18 cellular contexts compared by ENCODE assay signal in the genomic region with DNA sequence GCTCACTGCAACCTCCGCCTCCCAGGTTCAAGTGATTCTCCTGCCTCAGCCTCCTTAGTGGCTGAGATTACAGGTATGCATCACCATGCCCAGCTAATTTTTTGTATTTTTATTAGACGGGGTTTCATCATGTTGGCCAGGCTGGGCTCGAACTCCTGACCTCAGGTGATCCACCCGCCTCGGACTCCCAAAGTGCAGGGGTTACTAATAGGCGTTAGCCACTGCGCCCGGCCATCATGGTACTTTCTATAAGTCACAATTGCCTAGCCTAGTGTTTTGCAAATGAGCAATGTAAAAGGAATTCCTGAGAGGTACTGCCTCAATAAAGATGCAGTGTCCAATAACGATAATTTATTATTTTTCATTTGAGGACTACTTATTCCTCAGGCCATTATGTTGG. TPM values are rescaled to one million over a fixed set of nuclear protein-coding genes. Genes with fewer than 3 reads are reported as not detected.
DNase-seq lines count a peak whose midpoint lies in the region; ATAC-seq and TF ChIP-seq lines count a peak whose summit lies in the region.
"Had no signal": no experiment of that assay in that cellular context is flagged by ENCODE, and none has a peak within 500 bp of the region (broad histone marks: within the 10 kb centered on the region; RNA-seq: fewer than 3 reads in every experiment).

No MANE protein-coding gene starts in this region.

- intact Hi-C loops in activated CD4-positive, alpha-beta T cell treated with anti-CD3 and anti-CD28 coated beads for 36 hours (cut with DNase I, micrococcal nuclease), result no loop called here
- intact Hi-C loops in sigmoid colon (cut with DNase I), result no loop called here
- intact Hi-C loops in naive thymus-derived CD4-positive, alpha-beta T cell (cut with micrococcal nuclease), result no loop called here

- no peaks in the 10 kb centered on the region for H3K27me3 Mint-ChIP-seq in activated CD4-positive, alpha-beta T cell treated with anti-CD3 and anti-CD28 coated beads for 36 hours
- H3K27me3 Mint-ChIP-seq in activated CD4-positive, alpha-beta T cell treated with anti-CD3 and anti-CD28 coated beads, Interleukin-2, amount 10 ng/mL, durations not matched to agents 7 days and 5 days, result no peaks in the 10 kb centered on the region
- H3K27me3 Mint-ChIP-seq in WTC11 (ENCODE audit: low read depth), result no peaks in the 10 kb centered on the region
- H3K27me3 Mint-ChIP-seq in naive thymus-derived CD4-positive, alpha-beta T cell, result no peaks in the 10 kb centered on the region
- H3K27me3 Mint-ChIP-seq: IgD-negative memory B cell had no signal

- H3K9me3 ChIP-seq in RWPE2 (ENCODE audit: severe bottlenecking), result no peaks in the 10 kb centered on the region
- H3K9me3 ChIP-seq in sigmoid colon, result no peaks in the 10 kb centered on the region
- no peaks in the 10 kb centered on the region for H3K9me3 ChIP-seq in naive thymus-derived CD4-positive, alpha-beta T cell (ENCODE audit: control insufficient read depth in 2 of 3, low read length in 3 of 3)
- H3K9me3 ChIP-seq: BLaER1 treated with 17β-estradiol and CSF1 and Interleukin-3, amounts not matched to agents 10 nM and 100 nM; HAP-1 had no signal

- POLR2A ChIA-PET in activated CD4-positive, alpha-beta T cell treated with anti-CD3 and anti-CD28 coated beads for 36 hours (lab: Charles Lee), result interaction anchor here (0.6 kb wide), 1 partner anchor 13 kb away, joined by 10 read pairs; no protein-coding TSS in a partner anchor
- POLR2A ChIA-PET in activated CD4-positive, alpha-beta T cell treated with anti-CD3 and anti-CD28 coated beads, Interleukin-2, amount 10 ng/mL, durations not matched to agents 7 days and 5 days (lab: Charles Lee), result no interaction called here
- POLR2A ChIA-PET in WTC11 (lab: Charles Lee), result no interaction called here
- POLR2A ChIA-PET in naive thymus-derived CD4-positive, alpha-beta T cell (lab: Charles Lee), result interaction anchor here (0.7 to 1.2 kb wide), 2 partner anchors 13 to 23 kb away, joined by 3 read pairs; no protein-coding TSS in a partner anchor

- no peak overlapping the region for H3K4me3 Mint-ChIP-seq in activated CD4-positive, alpha-beta T cell treated with anti-CD3 and anti-CD28 coated beads for 36 hours
- H3K4me3 Mint-ChIP-seq in activated CD4-positive, alpha-beta T cell treated with anti-CD3 and anti-CD28 coated beads, Interleukin-2, amount 10 ng/mL, durations not matched to agents 7 days and 5 days, result no peak overlapping the region
- H3K4me3 Mint-ChIP-seq in WTC11, result no peak overlapping the region
- no peak overlapping the region for H3K4me3 Mint-ChIP-seq in naive thymus-derived CD4-positive, alpha-beta T cell
- H3K4me3 Mint-ChIP-seq: CD8-positive, alpha-beta T cell; IgD-negative memory B cell had no signal

- DNase-seq in activated CD4-positive, alpha-beta T cell treated with anti-CD3 and anti-CD28 coated beads for 36 hours, result no peak
- no peak for DNase-seq in activated CD4-positive, alpha-beta T cell treated with anti-CD3 and anti-CD28 coated beads, Interleukin-2, amount 10 ng/mL, durations not matched to agents 7 days and 5 days
- no peak for DNase-seq in RWPE2 (ENCODE audit: low spot score)
- peak; percentile 12 for DNase-seq in sigmoid colon
- DNase-seq in SK-N-DZ (ENCODE audit: low spot score), result no peak
- DNase-seq in WTC11 (ENCODE audit: low spot score), result no peak
- no peak for DNase-seq in naive thymus-derived CD4-positive, alpha-beta T cell
- DNase-seq: Calu3; CD8-positive, alpha-beta T cell; DND-41; EL; GM23248 had no signal

- TF ChIP-seq EP300 in sigmoid colon (IDR thresholded peaks at IDR 0.05), result no peak

- peaks cover 2% of the 10 kb centered on the region for H3K4me1 Mint-ChIP-seq in activated CD4-positive, alpha-beta T cell treated with anti-CD3 and anti-CD28 coated beads for 36 hours
- H3K4me1 Mint-ChIP-seq in activated CD4-positive, alpha-beta T cell treated with anti-CD3 and anti-CD28 coated beads, Interleukin-2, amount 10 ng/mL, durations not matched to agents 7 days and 5 days, result peaks cover 16% of the 10 kb centered on the region
- H3K4me1 Mint-ChIP-seq in WTC11, result no peaks in the 10 kb centered on the region
- peaks cover 5 to 32% (median 22%) of the 10 kb centered on the region in 7 donors for H3K4me1 Mint-ChIP-seq in naive thymus-derived CD4-positive, alpha-beta T cell

- TF ChIP-seq CTCF in RWPE2 (IDR thresholded peaks at IDR 0.05; ENCODE audit: poor library complexity, severe bottlenecking) (no peak), sigmoid colon (IDR thresholded peaks at IDR 0.05) (no peak), WTC11 (IDR thresholded peaks at IDR 0.05) (no peak)

- WGBS in sigmoid colon, 2 donors, result 97% methylated on average over 9 of the region's 9 CpGs

- H3K4me1 ChIP-seq in RWPE2 (ENCODE audit: insufficient read depth, poor library complexity, severe bottlenecking) (peaks cover 28% of the 10 kb centered on the region), sigmoid colon (no peaks in the 10 kb centered on the region)
- no peaks in the 10 kb centered on the region for H3K4me1 ChIP-seq in naive thymus-derived CD4-positive, alpha-beta T cell (ENCODE audit: control insufficient read depth in 2 of 2, insufficient read depth in 2 of 2, low read length in 2 of 2)
- H3K4me1 ChIP-seq: HAP-1 had no signal

- no peaks in the 10 kb centered on the region for H3K27me3 ChIP-seq in RWPE2 (ENCODE audit: insufficient read depth, poor library complexity, severe bottlenecking)
- no peaks in the 10 kb centered on the region for H3K27me3 ChIP-seq in sigmoid colon
- H3K27me3 ChIP-seq in naive thymus-derived CD4-positive, alpha-beta T cell (ENCODE audit: control insufficient read depth in 2 of 2, insufficient read depth in 2 of 2, low read length in 2 of 2), result no peaks in the 10 kb centered on the region
- H3K27me3 ChIP-seq: BLaER1 treated with 17β-estradiol and CSF1 and Interleukin-3, amounts not matched to agents 10 nM and 100 nM had no signal

- H3K27ac ChIP-seq in RWPE2 (ENCODE audit: poor library complexity, severe bottlenecking) (peak overlapping the region; percentile 54), sigmoid colon (no peak overlapping the region)
- no peak overlapping the region for H3K27ac ChIP-seq in naive thymus-derived CD4-positive, alpha-beta T cell (ENCODE audit: low read depth, low read length)
- H3K27ac ChIP-seq: 22Rv1; BLaER1 treated with 17β-estradiol and CSF1 and Interleukin-3, amounts not matched to agents 10 nM and 100 nM; GM23248 had no signal

- H3K36me3 ChIP-seq in RWPE2 (ENCODE audit: low read depth) (peaks cover 53% of the 10 kb centered on the region), sigmoid colon (peaks cover 16 to 65% (median 35%) of the 10 kb centered on the region in 4 donors)
- H3K36me3 ChIP-seq in naive thymus-derived CD4-positive, alpha-beta T cell (ENCODE audit: control insufficient read depth in 2 of 3, insufficient read depth in 3 of 3, low read length in 3 of 3), result peaks cover 14 to 71% (median 23%) of the 10 kb centered on the region in 3 experiments

- no peaks in the 10 kb centered on the region for H3K9me3 Mint-ChIP-seq in activated CD4-positive, alpha-beta T cell treated with anti-CD3 and anti-CD28 coated beads for 36 hours (ENCODE audit: low read depth)
- H3K9me3 Mint-ChIP-seq in activated CD4-positive, alpha-beta T cell treated with anti-CD3 and anti-CD28 coated beads, Interleukin-2, amount 10 ng/mL, durations not matched to agents 7 days and 5 days, result no peaks in the 10 kb centered on the region
- H3K9me3 Mint-ChIP-seq in WTC11, result no peaks in the 10 kb centered on the region
- H3K9me3 Mint-ChIP-seq in naive thymus-derived CD4-positive, alpha-beta T cell, result peaks cover 0 to 1% (median 0%) of the 10 kb centered on the region in 11 donors
- H3K9me3 Mint-ChIP-seq: CD8-positive, alpha-beta T cell; IgD-negative memory B cell had no signal

- CTCF ChIA-PET in activated CD4-positive, alpha-beta T cell treated with anti-CD3 and anti-CD28 coated beads for 36 hours (lab: Charles Lee), result interaction anchor here (0.6 to 2.2 kb wide), 3 partner anchors 13 to 418 kb away, joined by 3 to 8 read pairs (median 3); no protein-coding TSS in a partner anchor
- CTCF ChIA-PET in activated CD4-positive, alpha-beta T cell treated with anti-CD3 and anti-CD28 coated beads, Interleukin-2, amount 10 ng/mL, durations not matched to agents 7 days and 5 days (lab: Charles Lee), result interaction anchor here (2.9 kb wide), 1 partner anchor 13 kb away, joined by 11 read pairs; the partner anchor contains the start of gene PSMC3IP
- CTCF ChIA-PET in WTC11 (lab: Charles Lee), result interaction anchor here (0.6 to 1.0 kb wide), 2 partner anchors 10 to 13 kb away, joined by 3 to 7 read pairs; no protein-coding TSS in a partner anchor
- CTCF ChIA-PET in naive thymus-derived CD4-positive, alpha-beta T cell (lab: Charles Lee), result interaction anchor here (0.6 to 1.4 kb wide), 2 partner anchors 13 to 133 kb away, joined by 3 to 4 read pairs; no protein-coding TSS in a partner anchor

- TF ChIP-seq POLR2A in sigmoid colon (IDR thresholded peaks at IDR 0.05), result no peak

- H3K27ac Mint-ChIP-seq in activated CD4-positive, alpha-beta T cell treated with anti-CD3 and anti-CD28 coated beads for 36 hours, result peak overlapping the region; percentile 7
- no peak overlapping the region for H3K27ac Mint-ChIP-seq in activated CD4-positive, alpha-beta T cell treated with anti-CD3 and anti-CD28 coated beads, Interleukin-2, amount 10 ng/mL, durations not matched to agents 7 days and 5 days
- H3K27ac Mint-ChIP-seq in WTC11, result no peak overlapping the region
- no peak overlapping the region for H3K27ac Mint-ChIP-seq in naive thymus-derived CD4-positive, alpha-beta T cell
- H3K27ac Mint-ChIP-seq: CD8-positive, alpha-beta T cell had no signal

- H3K4me3 ChIP-seq in RWPE2 (ENCODE audit: severe bottlenecking) (no peak overlapping the region), sigmoid colon (no peak overlapping the region)
- no peak overlapping the region for H3K4me3 ChIP-seq in naive thymus-derived CD4-positive, alpha-beta T cell (ENCODE audit: low read length)
- H3K4me3 ChIP-seq: BLaER1 treated with 17β-estradiol and CSF1 and Interleukin-3, amounts not matched to agents 10 nM and 100 nM; GM12878; GM23248; HAP-1 had no signal

- peaks cover 31% of the 10 kb centered on the region for H3K36me3 Mint-ChIP-seq in activated CD4-positive, alpha-beta T cell treated with anti-CD3 and anti-CD28 coated beads for 36 hours (ENCODE audit: low read depth)
- peaks cover 34% of the 10 kb centered on the region for H3K36me3 Mint-ChIP-seq in activated CD4-positive, alpha-beta T cell treated with anti-CD3 and anti-CD28 coated beads, Interleukin-2, amount 10 ng/mL, durations not matched to agents 7 days and 5 days (ENCODE audit: low read depth)
- peaks cover 21% of the 10 kb centered on the region for H3K36me3 Mint-ChIP-seq in WTC11
- peaks cover 5 to 36% (median 16%) of the 10 kb centered on the region in 5 donors for H3K36me3 Mint-ChIP-seq in naive thymus-derived CD4-positive, alpha-beta T cell

- ATAC-seq in activated CD4-positive, alpha-beta T cell treated with anti-CD3 and anti-CD28 coated beads for 36 hours, result no peak
- ATAC-seq in RWPE2 (ENCODE audit: low read depth) (peak; percentile 16; the same call in 1 of the 3 replicates), WTC11 (no peak)
- ATAC-seq in naive thymus-derived CD4-positive, alpha-beta T cell, result no peak
- ATAC-seq: CD8-positive, alpha-beta T cell; GM12878; HepG2 had no signal

RNA-seq across cellular contexts. Expression of gene PSMC3IP, which starts 13.9 kb away (rescaled TPM):
- 10 to 100 TPM; 27.0 to 28.9 TPM for total RNA-seq in activated CD4-positive, alpha-beta T cell treated with anti-CD3 and anti-CD28 coated beads for 36 hours
- 10 to 100 TPM; 17.4 to 18.5 TPM for total RNA-seq in activated CD4-positive, alpha-beta T cell treated with anti-CD3 and anti-CD28 coated beads, Interleukin-2, amount 10 ng/mL, durations not matched to agents 7 days and 5 days
- total RNA-seq in sigmoid colon (10 to 100 TPM in 1 of 4 donors, 1 to 10 TPM in 3; 4.6 to 10.3 (median 5.7) TPM), WTC11 (2021) (20.1 to 23.3 TPM (median 21.6 TPM) in 3 replicates)
- 1 to 10 TPM; 2.3 to 5.8 (median 2.4) TPM for polyA plus RNA-seq in sigmoid colon
- 49.3 and 53.6 TPM in 2 replicates for polyA plus RNA-seq in SK-N-DZ (2014; cell fraction: cytosol; rRNA removed)
- 83.5 and 85.1 TPM in 2 replicates for polyA plus RNA-seq in SK-N-DZ (2014; cell fraction: nucleus; rRNA removed)
- total RNA-seq in naive thymus-derived CD4-positive, alpha-beta T cell, result 10 to 100 TPM in 1 of 5 experiments, 1 to 10 TPM in 4; 2.7 to 14.0 (median 5.2) TPM
- polyA plus RNA-seq in naive thymus-derived CD4-positive, alpha-beta T cell, result 1 to 10 TPM; 1.3 to 1.6 TPM

RNA-seq across cellular contexts. Expression of gene RETREG3, which starts 17.8 kb away (rescaled TPM):
- 10 to 100 TPM; 28.3 to 30.9 TPM for total RNA-seq in activated CD4-positive, alpha-beta T cell treated with anti-CD3 and anti-CD28 coated beads for 36 hours
- 10 to 100 TPM; 60.2 to 65.9 TPM for total RNA-seq in activated CD4-positive, alpha-beta T cell treated with anti-CD3 and anti-CD28 coated beads, Interleukin-2, amount 10 ng/mL, durations not matched to agents 7 days and 5 days
- total RNA-seq in sigmoid colon (10 to 100 TPM; 47.1 to 82.0 (median 53.7) TPM), WTC11 (2021) (39.8 to 43.2 TPM (median 40.4 TPM) in 3 replicates)
- 10 to 100 TPM in 1 of 3 donors, 1 to 10 TPM in 2; 7.2 to 28.4 (median 7.4) TPM for polyA plus RNA-seq in sigmoid colon
- 55.2 and 70.6 TPM in 2 replicates for polyA plus RNA-seq in SK-N-DZ (2014; cell fraction: cytosol; rRNA removed)
- polyA plus RNA-seq in SK-N-DZ (2014; cell fraction: nucleus; rRNA removed), result 26.3 and 32.5 TPM in 2 replicates
- 100 to 1,000 TPM in 2 of 5 experiments, 10 to 100 TPM in 3; 53.3 to 132 (median 75.7) TPM for total RNA-seq in naive thymus-derived CD4-positive, alpha-beta T cell
- 100 to 1,000 TPM; 131 to 136 TPM for polyA plus RNA-seq in naive thymus-derived CD4-positive, alpha-beta T cell

RNA-seq across cellular contexts. Expression of gene TUBG1, which starts 18.1 kb away (rescaled TPM):
- 100 to 1,000 TPM in 1 of 2 experiments, 10 to 100 TPM in 1; 76.1 to 102 TPM for total RNA-seq in activated CD4-positive, alpha-beta T cell treated with anti-CD3 and anti-CD28 coated beads for 36 hours
- total RNA-seq in activated CD4-positive, alpha-beta T cell treated with anti-CD3 and anti-CD28 coated beads, Interleukin-2, amount 10 ng/mL, durations not matched to agents 7 days and 5 days, result 10 to 100 TPM; 61.6 TPM
- total RNA-seq in sigmoid colon, result 10 to 100 TPM; 22.1 to 35.0 (median 23.9) TPM
- polyA plus RNA-seq in sigmoid colon, result 10 to 100 TPM; 16.2 to 39.2 (median 30.3) TPM
- 131 and 152 TPM in 2 replicates for polyA plus RNA-seq in SK-N-DZ (2014; cell fraction: cytosol; rRNA removed)
- polyA plus RNA-seq in SK-N-DZ (2014; cell fraction: nucleus; rRNA removed), result 104 and 136 TPM in 2 replicates
- 130 to 141 TPM (median 140 TPM) in 3 replicates for total RNA-seq in WTC11 (2021)
- 10 to 100 TPM in 3 of 5 experiments, 1 to 10 TPM in 2; 7.8 to 54.4 (median 12.5) TPM for total RNA-seq in naive thymus-derived CD4-positive, alpha-beta T cell
- polyA plus RNA-seq in naive thymus-derived CD4-positive, alpha-beta T cell, result 10 to 100 TPM in 1 of 2 donors, 1 to 10 TPM in 1; 4.8 to 12.5 TPM

RNA-seq across cellular contexts. Expression of gene MLX, which starts 24.5 kb away (rescaled TPM):
- total RNA-seq in activated CD4-positive, alpha-beta T cell treated with anti-CD3 and anti-CD28 coated beads for 36 hours, result 10 to 100 TPM; 38.7 to 40.7 TPM
- 10 to 100 TPM; 56.7 to 62.3 TPM for total RNA-seq in activated CD4-positive, alpha-beta T cell treated with anti-CD3 and anti-CD28 coated beads, Interleukin-2, amount 10 ng/mL, durations not matched to agents 7 days and 5 days
- 10 to 100 TPM; 24.7 to 50.5 (median 30.8) TPM for total RNA-seq in sigmoid colon
- 100 to 1,000 TPM in 1 of 3 donors, 10 to 100 TPM in 2; 77.1 to 129 (median 97.9) TPM for polyA plus RNA-seq in sigmoid colon
- polyA plus RNA-seq in SK-N-DZ (2014; cell fraction: cytosol; rRNA removed), result 26.7 and 32.4 TPM in 2 replicates
- polyA plus RNA-seq in SK-N-DZ (2014; cell fraction: nucleus; rRNA removed), result 75.7 and 102 TPM in 2 replicates
- total RNA-seq in WTC11 (2021), result 26.9 to 34.9 TPM (median 30.1 TPM) in 3 replicates
- 10 to 100 TPM; 35.3 to 73.9 (median 65.1) TPM for total RNA-seq in naive thymus-derived CD4-positive, alpha-beta T cell
- polyA plus RNA-seq in naive thymus-derived CD4-positive, alpha-beta T cell, result 10 to 100 TPM; 28.1 to 46.8 TPM

RNA-seq across cellular contexts. Expression of gene COASY, which starts 29.5 kb away (rescaled TPM):
- total RNA-seq in activated CD4-positive, alpha-beta T cell treated with anti-CD3 and anti-CD28 coated beads for 36 hours, result 100 to 1,000 TPM in 1 of 2 experiments, 10 to 100 TPM in 1; 83.3 to 105 TPM
- total RNA-seq in activated CD4-positive, alpha-beta T cell treated with anti-CD3 and anti-CD28 coated beads, Interleukin-2, amount 10 ng/mL, durations not matched to agents 7 days and 5 days, result 10 to 100 TPM; 72.5 to 86.1 TPM
- total RNA-seq in sigmoid colon (10 to 100 TPM; 14.3 to 17.5 (median 16.3) TPM), WTC11 (2021) (106 to 131 TPM (median 113 TPM) in 3 replicates)
- 10 to 100 TPM; 48.0 to 98.9 (median 80.7) TPM for polyA plus RNA-seq in sigmoid colon
- 33.3 and 40.2 TPM in 2 replicates for polyA plus RNA-seq in SK-N-DZ (2014; cell fraction: cytosol; rRNA removed)
- polyA plus RNA-seq in SK-N-DZ (2014; cell fraction: nucleus; rRNA removed), result 89.3 TPM in 2 replicates
- 10 to 100 TPM; 45.3 to 76.9 (median 64.5) TPM for total RNA-seq in naive thymus-derived CD4-positive, alpha-beta T cell
- 10 to 100 TPM; 56.0 to 59.2 TPM for polyA plus RNA-seq in naive thymus-derived CD4-positive, alpha-beta T cell

Comparison
In these comparisons a context has a peak if more than half of its experiments do, and no peak if none do; other contexts are left out.
1. POLR2A ChIA-PET loops: an anchor here in activated CD4-positive, alpha-beta T cell treated with anti-CD3 and anti-CD28 coated beads for 36 hours (0.6 kb wide) and naive thymus-derived CD4-positive, alpha-beta T cell (0.7 to 1.2 kb wide); none called in activated CD4-positive, alpha-beta T cell treated with anti-CD3 and anti-CD28 coated beads, Interleukin-2, amount 10 ng/mL, durations not matched to agents 7 days and 5 days and WTC11.